8 cellular contexts compared by ENCODE assay signal in genomic region chr7:87060288-87060537, GRCh38. TPM values are rescaled to one million over a fixed set of nuclear protein-coding genes. Genes with fewer than 3 reads are reported as not detected.
DNase-seq lines count a peak whose midpoint lies in the region; ATAC-seq and TF ChIP-seq lines count a peak whose summit lies in the region.

No MANE protein-coding gene starts in this region.

- TF ChIP-seq CTCF in right atrium auricular region (IDR thresholded peaks at IDR 0.05): no peak

- H3K36me3 ChIP-seq in right atrium auricular region: no peaks in the 10 kb centered on the region
- no peaks in the 10 kb centered on the region for H3K36me3 ChIP-seq in aorta (ENCODE audit: control insufficient read depth in 1 of 2, insufficient read depth in 2 of 2, low read length in 1 of 2)

- intact Hi-C loops in left cardiac atrium (cut with DNase I) (no loop called here), aorta (cut with DNase I) (no loop called here)

- H3K4me3 ChIP-seq in right atrium auricular region: peak overlapping the region; percentile 67 to 73
- H3K4me3 ChIP-seq in aorta (ENCODE audit: low read length in 2 of 2): peak overlapping the region; percentile 82 to 91

- no peaks in the 10 kb centered on the region for H3K27me3 Mint-ChIP-seq in activated naive CD8-positive, alpha-beta T cell
- no peaks in the 10 kb centered on the region for H3K27me3 Mint-ChIP-seq in memory B cell

- H3K4me3 Mint-ChIP-seq in activated naive CD8-positive, alpha-beta T cell: peak overlapping the region; percentile 86
- H3K4me3 Mint-ChIP-seq in memory B cell: peak overlapping the region; percentile 86

- H3K27ac ChIP-seq in right atrium auricular region (peak overlapping the region; percentile 55 to 69), aorta (ENCODE audit: low read depth in 1 of 2, low read length in 2 of 2) (no peak overlapping the region)

- peaks cover 11% of the 10 kb centered on the region for H3K4me1 Mint-ChIP-seq in activated naive CD8-positive, alpha-beta T cell (ENCODE audit: low read depth)
- peaks cover 10% of the 10 kb centered on the region for H3K4me1 Mint-ChIP-seq in memory B cell

- no peaks in the 10 kb centered on the region for H3K36me3 Mint-ChIP-seq in activated naive CD8-positive, alpha-beta T cell
- no peaks in the 10 kb centered on the region for H3K36me3 Mint-ChIP-seq in memory B cell

- H3K27me3 ChIP-seq in right atrium auricular region (no peaks in the 10 kb centered on the region), aorta (ENCODE audit: control insufficient read depth in 1 of 2, insufficient read depth in 2 of 2, low read length in 1 of 2) (no peaks in the 10 kb centered on the region)

- H3K27ac Mint-ChIP-seq in activated naive CD8-positive, alpha-beta T cell: no peak overlapping the region
- H3K27ac Mint-ChIP-seq in memory B cell: peak overlapping the region; percentile 83

- ATAC-seq in left cardiac atrium: no peak
- ATAC-seq in memory B cell (ENCODE audit: low read depth): no peak
- ATAC-seq in aorta (ENCODE audit: low FRiP score): no peak
- ATAC-seq in GM19351 (IDR thresholded peaks at IDR 0.05; ENCODE audit: unreplicated experiment): no peak
- ATAC-seq in GM21515 (IDR thresholded peaks at IDR 0.05; ENCODE audit: unreplicated experiment): no peak
- no peak for ATAC-seq in GM18907 (IDR thresholded peaks at IDR 0.05; ENCODE audit: unreplicated experiment)

- H3K9me3 Mint-ChIP-seq in activated naive CD8-positive, alpha-beta T cell (ENCODE audit: low read depth): no peaks in the 10 kb centered on the region
- H3K9me3 Mint-ChIP-seq in memory B cell: no peaks in the 10 kb centered on the region

- H3K9me3 ChIP-seq in right atrium auricular region: no peaks in the 10 kb centered on the region
- H3K9me3 ChIP-seq in aorta (ENCODE audit: control insufficient read depth, low read length): no peaks in the 10 kb centered on the region

- peaks cover 0 to 19% of the 10 kb centered on the region in 2 donors for H3K4me1 ChIP-seq in right atrium auricular region
- H3K4me1 ChIP-seq in aorta (ENCODE audit: control insufficient read depth in 1 of 2, insufficient read depth in 2 of 2, low read length in 2 of 2): no peaks in the 10 kb centered on the region

- DNase-seq in right atrium auricular region (ENCODE audit: low spot score) (no peak), left cardiac atrium (no peak), memory B cell (ENCODE audit: low spot score in 2 of 2) (no peak), aorta (no peak)

- 60 to 73% methylated on average over 2 of the region's 2 CpGs for WGBS in aorta, 2 donors

RNA-seq across cellular contexts. Expression of gene ELAPOR2, which starts 0.8 kb away (rescaled TPM):
- total RNA-seq in right atrium auricular region (1 to 10 TPM; 4.0 to 9.1 TPM), left cardiac atrium (1 to 10 TPM; 8.0 to 9.5 TPM), aorta (10 to 100 TPM; 17.9 to 23.7 TPM)
- 1 to 10 TPM; 2.7 to 2.9 TPM for polyA plus RNA-seq in aorta

Comparison
In these comparisons a context has a peak if more than half of its experiments do, and no peak if none do; other contexts are left out.
1. H3K27ac ChIP-seq: peak in right atrium auricular region (2 of 2); none in aorta (0 of 2).